22 cellular contexts compared by ENCODE assay signal in the genomic region with DNA sequence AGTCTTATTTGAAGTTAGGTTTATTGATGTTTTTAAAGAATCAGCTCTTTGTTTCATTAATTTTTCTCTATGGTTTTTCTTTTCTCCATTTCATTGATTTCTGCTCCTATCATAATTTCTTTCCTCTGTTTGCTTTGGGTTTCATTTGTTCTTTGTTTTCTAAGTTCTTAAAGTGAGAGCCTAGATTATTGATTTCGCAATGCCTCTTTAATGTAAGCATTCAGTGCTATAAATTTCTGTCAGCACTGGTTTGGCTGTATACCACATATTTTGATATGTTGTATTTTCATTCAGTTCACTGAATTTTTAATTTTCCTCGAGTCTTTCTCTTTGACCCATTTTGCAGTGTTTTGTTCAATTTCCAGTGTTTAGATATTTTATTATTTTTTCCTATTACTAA.
DNase-seq lines count a peak whose midpoint lies in the region; ATAC-seq, FAIRE-seq and TF ChIP-seq lines count a peak whose summit lies in the region.
"Had no signal": no experiment of that assay in that cellular context is flagged by ENCODE, and none has a peak within 500 bp of the region (broad histone marks: within the 10 kb centered on the region; RNA-seq: fewer than 3 reads in every experiment).

No MANE protein-coding gene starts in this region.

- ATAC-seq in HepG2: no peak
- ATAC-seq in right lobe of liver: no peak
- no peak for ATAC-seq in GM19351 (IDR thresholded peaks at IDR 0.05; ENCODE audit: unreplicated experiment)
- ATAC-seq: CD8-positive, alpha-beta T cell; HCT116 had no signal

- no peak overlapping the region for H2BK20ac ChIP-seq in H1 (ENCODE audit: low read length)

- H2AK5ac ChIP-seq in H1 (ENCODE audit: low read depth, low read length): no peak overlapping the region

- in situ Hi-C loops in HepG2 (cut with HindIII; ENCODE audit: extremely low pct_ligation_motif_present, low pct_unique_long_range_greater_than_20kb): no loop called here

- no peaks in the 10 kb centered on the region for H3K4me1 ChIP-seq in HepG2 (ENCODE audit: insufficient read depth, low read length)
- no peaks in the 10 kb centered on the region for H3K4me1 ChIP-seq in right lobe of liver
- H3K4me1 ChIP-seq in adipocyte (ENCODE audit: control insufficient read depth, insufficient read depth, low read length): no peaks in the 10 kb centered on the region
- no peaks in the 10 kb centered on the region for H3K4me1 ChIP-seq in H1 (replicated peaks in 1 of 4; ENCODE audit: control insufficient read depth in 3 of 4, insufficient read depth in 4 of 4, low read length in 3 of 4)

- no peak overlapping the region for H2BK12ac ChIP-seq in H1 (ENCODE audit: low read depth, low read length)

- CTCF ChIA-PET in HepG2 (lab: Yijun Ruan, JAX; ENCODE audit: low intra/inter-chr PET ratio, low total read pairs) (no interaction called here), H1 (lab: Charles Lee; ENCODE audit: partially characterized antibody) (no interaction called here)

- H3K36me3 ChIP-seq in HepG2 (replicated peaks in 1 of 2; ENCODE audit: control insufficient read depth in 1 of 2, insufficient read depth in 2 of 2, low read length in 2 of 2): no peaks in the 10 kb centered on the region
- no peaks in the 10 kb centered on the region for H3K36me3 ChIP-seq in right lobe of liver
- no peaks in the 10 kb centered on the region for H3K36me3 ChIP-seq in adipocyte (ENCODE audit: control insufficient read depth, insufficient read depth, low read length, severe bottlenecking)
- H3K36me3 ChIP-seq in H1 (ENCODE audit: control insufficient read depth in 2 of 4, insufficient read depth in 4 of 4, low read length in 3 of 4): no peaks in the 10 kb centered on the region
- H3K36me3 ChIP-seq: BLaER1 had no signal

- H3K9me3 ChIP-seq in HepG2 (ENCODE audit: low read length) (peaks cover 5% of the 10 kb centered on the region; the same call in 1 of the 2 replicates), right lobe of liver (no peaks in the 10 kb centered on the region), adipocyte (ENCODE audit: control insufficient read depth, low read length) (peaks cover 15% of the 10 kb centered on the region), H1 (ENCODE audit: insufficient read depth in 2 of 2, low read depth in 1 of 2, low read length in 1 of 2) (no peaks in the 10 kb centered on the region)

- H3K27me3 ChIP-seq in HepG2 (ENCODE audit: control insufficient read depth in 1 of 2, insufficient read depth in 2 of 2, low read length in 2 of 2) (no peaks in the 10 kb centered on the region), right lobe of liver (no peaks in the 10 kb centered on the region), adipocyte (replicated peaks; ENCODE audit: control insufficient read depth, insufficient read depth, low read length) (no peaks in the 10 kb centered on the region), H1 (replicated peaks in 1 of 4; ENCODE audit: control insufficient read depth in 3 of 4, extremely low read depth in 1 of 4, insufficient read depth in 3 of 4, low read length in 3 of 4) (no peaks in the 10 kb centered on the region)
- H3K27me3 ChIP-seq: BLaER1 had no signal

- H3K18ac ChIP-seq in H1 (ENCODE audit: extremely low read depth, low read length): no peak overlapping the region

- no peak overlapping the region for H2AFZ ChIP-seq in HepG2 (ENCODE audit: low read length)
- no peak overlapping the region for H2AFZ ChIP-seq in H1 (ENCODE audit: low read length)
- H2AFZ ChIP-seq: GM23248 had no signal

- H2BK15ac ChIP-seq in H1 (ENCODE audit: low read length): no peak overlapping the region

- H4K91ac ChIP-seq in H1 (replicated peaks; ENCODE audit: insufficient read length, low read length): no peak overlapping the region

- WGBS in HepG2 (ENCODE audit: low lambda C conversion rate): 92% methylated on average over 2 of the region's 2 CpGs
- WGBS in right lobe of liver (ENCODE audit: insufficient coverage, low coverage, low lambda C conversion rate, missing lambda C conversion rate): 73% methylated on average over 2 of the region's 2 CpGs
- 77% methylated on average over 2 of the region's 2 CpGs; no CpG with 5 or more reads in 1 of the 2 experiments for WGBS in H1 (ENCODE audit: extremely low coverage in 1 of 2, insufficient coverage in 1 of 2, insufficient read length in 1 of 2, insufficient replicate concordance in 2 of 2, low coverage in 1 of 2, low lambda C conversion rate in 2 of 2, missing lambda C conversion rate in 1 of 2), 2 experiments

- H3K27ac ChIP-seq in HepG2 (ENCODE audit: extremely low read length, insufficient read depth, low read length): no peak overlapping the region
- no peak overlapping the region for H3K27ac ChIP-seq in right lobe of liver
- no peak overlapping the region for H3K27ac ChIP-seq in H1 (ENCODE audit: low read depth, low read length)
- H3K27ac ChIP-seq: 22Rv1, BLaER1, C4-2B, GM23248 had no signal

- no peak overlapping the region for H2BK5ac ChIP-seq in H1 (ENCODE audit: low read depth, low read length)

- peaks cover 7% of the 10 kb centered on the region for H3K4me1 Mint-ChIP-seq in chondrocyte (ENCODE audit: low read depth)
- H3K4me1 Mint-ChIP-seq: B cell; CD4-positive, CD25-positive, alpha-beta regulatory T cell; H9 had no signal

- DNase-seq in HepG2 (ENCODE audit: low spot score): no peak
- DNase-seq in right lobe of liver: no peak
- DNase-seq in adipocyte (ENCODE audit: low read depth): peak; percentile 2
- DNase-seq in H1 (ENCODE audit: low read depth in 1 of 2, low spot score in 2 of 2): no peak
- DNase-seq in DMS114 treated with DMSO at 0.1 percent for 48 hours (lab: John Stamatoyannopoulos, UW; ENCODE audit: unreplicated experiment): no peak
- DNase-seq in chondrocyte (ENCODE audit: low spot score): no peak
- DNase-seq in kidney tubule cell (ENCODE audit: low spot score): no peak
- DNase-seq: CD4-positive, CD25-positive, alpha-beta regulatory T cell; CD8-positive, alpha-beta T cell; DMS153; DND-41; GM23248; H9 had no signal

- H3K79me2 ChIP-seq in HepG2 (ENCODE audit: insufficient read depth, low read length) (no peaks in the 10 kb centered on the region), H1 (ENCODE audit: control insufficient read depth in 1 of 2, insufficient read depth in 2 of 2, low read length in 2 of 2) (no peaks in the 10 kb centered on the region)

- H3K4ac ChIP-seq in H1 (replicated peaks; ENCODE audit: insufficient read length, low read depth, low read length): no peak overlapping the region

- peaks cover 22% of the 10 kb centered on the region for H3K36me3 Mint-ChIP-seq in chondrocyte (ENCODE audit: low read depth)
- H3K36me3 Mint-ChIP-seq: CD4-positive, CD25-positive, alpha-beta regulatory T cell; CD8-positive, alpha-beta T cell had no signal

- H3K9ac ChIP-seq in HepG2 (ENCODE audit: insufficient read depth, low read depth, low read length) (no peak overlapping the region), adipocyte (ENCODE audit: low read length) (no peak overlapping the region), H1 (replicated peaks in 1 of 4; ENCODE audit: extremely low read depth in 1 of 4, low read depth in 3 of 4, low read length in 3 of 4) (no peak overlapping the region)
- H3K9ac ChIP-seq: BLaER1, GM23248 had no signal

- intact Hi-C loops in HepG2 (cut with micrococcal nuclease; ENCODE audit: unreplicated experiment) (no loop called here), right lobe of liver (cut with DNase I) (no loop called here)

- H4K8ac ChIP-seq in H1 (ENCODE audit: extremely low read depth, insufficient read depth, low read length): no peak overlapping the region

- TF ChIP-seq RAD21 in HepG2 (CRISPR knock-in tag; IDR thresholded peaks at IDR 0.05) (no peak), H1 (IDR thresholded peaks at IDR 0.05 in 1 of 2, conservative IDR thresholded peaks at IDR 0.05 in 1 of 2; ENCODE audit: low read depth in 2 of 2, low read length in 2 of 2) (no peak)

- H2BK120ac ChIP-seq in H1 (replicated peaks; ENCODE audit: low read depth, low read length): no peak overlapping the region

- no peak overlapping the region for H3K27ac Mint-ChIP-seq in chondrocyte (ENCODE audit: unreplicated experiment)
- H3K27ac Mint-ChIP-seq: B cell; CD4-positive, CD25-positive, alpha-beta regulatory T cell; CD8-positive, alpha-beta T cell; H9 had no signal

- H4K20me1 ChIP-seq in HepG2 (ENCODE audit: insufficient read depth, low read length) (no peaks in the 10 kb centered on the region), H1 (replicated peaks in 1 of 2; ENCODE audit: control insufficient read depth in 1 of 2, insufficient read depth in 2 of 2, low read length in 2 of 2) (peaks cover 0 to 2% of the 10 kb centered on the region in 2 experiments)
- H4K20me1 ChIP-seq: BLaER1 had no signal

- peaks cover 29% of the 10 kb centered on the region for H3K9me3 Mint-ChIP-seq in chondrocyte (ENCODE audit: low read depth)

- H3K4me3 Mint-ChIP-seq in chondrocyte (ENCODE audit: unreplicated experiment): no peak overlapping the region
- H3K4me3 Mint-ChIP-seq: B cell; CD4-positive, CD25-positive, alpha-beta regulatory T cell; CD8-positive, alpha-beta T cell; H9 had no signal

- H3K4me2 ChIP-seq in HepG2 (ENCODE audit: low read depth, low read length) (no peak overlapping the region), H1 (ENCODE audit: insufficient read depth in 1 of 2, low read depth in 2 of 2, low read length in 2 of 2) (no peak overlapping the region)
- H3K4me2 ChIP-seq: BLaER1 had no signal

- no peak overlapping the region for H4K5ac ChIP-seq in H1 (ENCODE audit: insufficient read length, low read depth, low read length)

- POLR2A ChIA-PET in HepG2 (lab: Yijun Ruan, JAX): no interaction called here
- POLR2A ChIA-PET in H1 (lab: Charles Lee; ENCODE audit: partially characterized antibody): no interaction called here

- no peak overlapping the region for H3K56ac ChIP-seq in H1 (replicated peaks; ENCODE audit: insufficient read length, low read depth, low read length)

- no TSS peak for BruUV-seq in HepG2 (replicated peaks; lab: Mats Ljungman, UMichigan)

- H3K14ac ChIP-seq in H1 (ENCODE audit: insufficient read length): no peak overlapping the region

- no peak for FAIRE-seq in HepG2 (lab: Jason Lieb, UNC)
- FAIRE-seq in H1 (lab: Jason Lieb, UNC): no peak
- FAIRE-seq: A204.1, G401.6, GM12892 had no signal

- H3K23me2 ChIP-seq in H1 (ENCODE audit: low read depth, low read length): no peaks in the 10 kb centered on the region

- no peaks in the 10 kb centered on the region for H3K27me3 Mint-ChIP-seq in chondrocyte (ENCODE audit: low read depth)
- H3K27me3 Mint-ChIP-seq: B cell; CD4-positive, CD25-positive, alpha-beta regulatory T cell had no signal

- no peak overlapping the region for H3K4me3 ChIP-seq in HepG2 (replicated peaks in 1 of 3; ENCODE audit: insufficient read depth in 1 of 3, low read depth in 2 of 3, low read length in 3 of 3)
- H3K4me3 ChIP-seq in right lobe of liver: no peak overlapping the region
- no peak overlapping the region for H3K4me3 ChIP-seq in adipocyte (ENCODE audit: low read length)
- H3K4me3 ChIP-seq in H1 (ENCODE audit: extremely low read depth in 1 of 4, insufficient read depth in 2 of 4, low read depth in 3 of 4, low read length in 4 of 4): no peak overlapping the region
- H3K4me3 ChIP-seq: BLaER1, GM23248 had no signal

- no peak for TF ChIP-seq EP300 in HepG2 (IDR thresholded peaks at IDR 0.05; ENCODE audit: low read depth in 2 of 2, low read length in 2 of 2)
- no peak for TF ChIP-seq EP300 in HepG2 (CRISPR knock-in tag; IDR thresholded peaks at IDR 0.05; ENCODE audit: borderline replicate concordance)
- TF ChIP-seq EP300 in H1 (IDR thresholded peaks at IDR 0.05; ENCODE audit: borderline replicate concordance in 1 of 2, low read depth in 2 of 2, low read length in 2 of 2): no peak

- no peak for TF ChIP-seq CTCF in HepG2 (CRISPR knock-in tag; IDR thresholded peaks at IDR 0.05)
- no peak for TF ChIP-seq CTCF in right lobe of liver (IDR thresholded peaks at IDR 0.05)
- TF ChIP-seq CTCF in H1 (IDR thresholded peaks at IDR 0.05; ENCODE audit: control extremely low read depth in 1 of 3, insufficient read depth in 1 of 3, low read depth in 1 of 3, low read length in 3 of 3): no peak
- no peak for TF ChIP-seq CTCF in chondrocyte (IDR thresholded peaks at IDR 0.05)

- TF ChIP-seq POLR2A in HepG2 (IDR thresholded peaks at IDR 0.05; ENCODE audit: insufficient read depth in 1 of 2, low read depth in 2 of 2, low read length in 2 of 2): no peak
- no peak for TF ChIP-seq POLR2A in right lobe of liver (IDR thresholded peaks at IDR 0.05)
- no peak for TF ChIP-seq POLR2A in H1 (IDR thresholded peaks at IDR 0.05; ENCODE audit: control extremely low read depth in 1 of 2, low read depth in 2 of 2, low read length in 2 of 2)

- H3K23ac ChIP-seq in H1 (ENCODE audit: insufficient read length): no peak overlapping the region

- peaks cover 4% of the 10 kb centered on the region; the same call in 1 of the 2 replicates for H3K79me1 ChIP-seq in H1 (ENCODE audit: low read depth, low read length)
